24 cellular contexts compared by ENCODE assay signal in the genomic region with DNA sequence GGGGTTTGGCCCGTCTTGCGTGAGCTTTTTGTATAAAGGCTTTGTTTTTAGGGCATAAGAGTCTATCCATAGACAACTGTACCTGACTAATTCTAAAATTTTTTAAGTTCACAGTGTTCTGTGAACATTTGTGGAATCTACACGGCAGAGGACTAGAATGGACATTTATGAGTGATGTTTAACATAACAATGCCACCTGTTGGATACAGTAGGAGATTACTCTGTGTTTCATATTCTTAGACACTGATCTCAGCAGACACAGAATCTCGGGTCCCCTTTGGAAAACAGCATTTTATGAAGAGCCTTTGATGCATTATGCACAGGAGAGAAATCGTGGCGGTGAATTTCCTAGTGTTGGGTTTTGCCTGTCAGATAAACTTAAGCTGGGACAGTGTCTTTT.
"Had no signal": no experiment of that assay in that cellular context is flagged by ENCODE, and none has a peak within 500 bp of the region (broad histone marks: within the 10 kb centered on the region; RNA-seq: fewer than 3 reads in every experiment).

No MANE protein-coding gene starts in this region.

- H3K27ac ChIP-seq: colonic mucosa, epithelial cell of prostate, upper lobe of right lung had no signal

- H3K4me3 ChIP-seq: colonic mucosa, upper lobe of right lung had no signal

- H3K9me3 ChIP-seq: colonic mucosa, upper lobe of right lung had no signal

- H3K27me3 Mint-ChIP-seq: activated B cell treated with CpG ODN at 0.5 μM for 24 hours; activated CD8-positive, alpha-beta T cell treated with anti-CD3 and anti-CD28 coated beads for 36 hours; activated T-cell treated with anti-CD3 and anti-CD28 coated beads, Interleukin-2, amount 50 U/mL, for 24 hours; central memory CD8-positive, alpha-beta T cell had no signal

- H3K4me1 ChIP-seq: colonic mucosa, upper lobe of right lung had no signal

- H3K27ac Mint-ChIP-seq: activated B cell treated with CpG ODN at 0.5 μM for 24 hours; activated CD8-positive, alpha-beta T cell treated with anti-CD3 and anti-CD28 coated beads for 36 hours; activated naive CD4-positive, alpha-beta T cell treated with anti-CD3 and anti-CD28 coated beads for 36 hours; activated T-cell treated with anti-CD3 and anti-CD28 coated beads, Interleukin-2, amount 50 U/mL, for 24 hours; activated T-helper 2 cell treated with anti-CD3 and anti-CD28 coated beads, Interferon-gamma antibody, Interleukin-2, Interleukin-4, amounts not matched to agents 10 μg/mL and 5 μg/mL and 100 μg/mL, durations not matched to agents 14 hours and 24 hours and 36 hours; endodermal cell had no signal

- H3K27me3 ChIP-seq: colonic mucosa, upper lobe of right lung had no signal

- DNase-seq: activated B cell treated with CpG ODN at 0.5 μM for 24 hours; activated CD4-positive, alpha-beta T cell treated with anti-CD3 and anti-CD28 coated beads for 48 hours; activated CD8-positive, alpha-beta T cell treated with anti-CD3 and anti-CD28 coated beads for 36 hours; activated naive CD4-positive, alpha-beta T cell treated with anti-CD3 and anti-CD28 coated beads for 36 hours; activated T-cell treated with anti-CD3 and anti-CD28 coated beads, Interleukin-2, amount 50 U/mL, for 24 hours; anterior cingulate cortex; colonic mucosa; endodermal cell; foreskin fibroblast; hippocampal formation; midbrain; nephron progenitor cell; nucleus accumbens; posterior cingulate gyrus; stimulated activated CD4-positive, alpha-beta T cell treated with anti-CD3 and anti-CD28 coated beads, Interleukin-12 subunit alpha, Interleukin-12 subunit beta, amount 100 ng/mL, for 4 hours; stimulated activated CD4-positive, alpha-beta T cell treated with anti-CD3 and anti-CD28 coated beads, Interleukin-1b, Interleukin-23, amount 100 ng/mL, for 48 hours; stimulated activated CD8-positive, alpha-beta memory T cell treated with anti-CD3 and anti-CD28 coated beads, Interleukin-4, amount 100 ng/mL, for 48 hours; stimulated activated naive CD4-positive, alpha-beta T cell; upper lobe of right lung had no signal

- ATAC-seq: activated CD8-positive, alpha-beta T cell treated with anti-CD3 and anti-CD28 coated beads for 36 hours; upper lobe of right lung had no signal

- FAIRE-seq: islet of Langerhans, TTC549 had no signal

- H3K4me1 Mint-ChIP-seq: activated B cell treated with CpG ODN at 0.5 μM for 24 hours; central memory CD8-positive, alpha-beta T cell had no signal

- H3K36me3 ChIP-seq: colonic mucosa, upper lobe of right lung had no signal

- H3K4me3 Mint-ChIP-seq: activated B cell treated with CpG ODN at 0.5 μM for 24 hours; activated CD8-positive, alpha-beta T cell treated with anti-CD3 and anti-CD28 coated beads for 36 hours; activated naive CD4-positive, alpha-beta T cell treated with anti-CD3 and anti-CD28 coated beads for 36 hours; activated T-cell treated with anti-CD3 and anti-CD28 coated beads, Interleukin-2, amount 50 U/mL, for 24 hours; central memory CD8-positive, alpha-beta T cell; endodermal cell; nephron progenitor cell had no signal
